ENCODE assay signal across 19 cellular contexts in the genomic region with DNA sequence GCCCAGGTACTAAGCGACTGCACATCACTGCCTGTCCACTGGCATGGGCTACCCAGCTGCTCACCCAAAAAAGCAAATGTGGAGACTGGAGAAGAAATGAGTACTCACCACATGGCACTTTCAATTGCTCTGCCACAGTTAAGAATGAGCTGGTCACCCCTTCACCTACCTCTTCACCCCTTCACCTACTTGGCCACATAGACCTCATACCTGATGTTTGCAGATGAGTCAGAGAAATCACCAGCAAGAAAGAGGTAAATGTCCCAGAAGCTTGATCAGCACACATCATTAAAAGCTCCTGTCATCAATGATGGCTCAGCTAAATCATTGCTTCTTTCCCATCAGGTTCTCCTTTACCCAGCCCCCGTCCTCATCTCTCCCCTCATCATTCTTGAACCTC. TPM values are rescaled to one million over a fixed set of nuclear protein-coding genes. Genes with fewer than 3 reads are reported as not detected.
"Had no signal": no experiment of that assay in that cellular context is flagged by ENCODE, and none has a peak within 500 bp of the region (broad histone marks: within the 10 kb centered on the region; RNA-seq: fewer than 3 reads in every experiment).

No MANE protein-coding gene starts in this region.

- H3K36me3 ChIP-seq: heart left ventricle, left lung, lower lobe of right lung, prostate gland, spleen, suprapubic skin, thyroid gland had no signal

- H3K4me1 Mint-ChIP-seq: memory B cell, nephron progenitor cell had no signal

- H3K4me3 ChIP-seq: heart left ventricle, left lung, lower lobe of right lung, prostate gland, spleen, suprapubic skin, thyroid gland had no signal

- H3K9ac ChIP-seq: parathyroid adenoma had no signal

- H2AFZ ChIP-seq: parathyroid adenoma had no signal

- H3K9me3 Mint-ChIP-seq: memory B cell, nephron progenitor cell had no signal

- ATAC-seq: esophagus mucosa; heart left ventricle; lower lobe of right lung; naive thymus-derived CD4-positive, alpha-beta T cell; sciatic nerve had no signal

- H3K9me3 ChIP-seq: heart left ventricle, left lung, lower lobe of right lung, prostate gland, spleen, suprapubic skin, thyroid gland had no signal

- H3K27ac ChIP-seq: heart left ventricle, left lung, lower lobe of right lung, parathyroid adenoma, prostate gland, suprapubic skin, thyroid gland had no signal

- H3K27ac Mint-ChIP-seq: memory B cell; naive thymus-derived CD4-positive, alpha-beta T cell; nephron progenitor cell; type B pancreatic cell had no signal

- DNase-seq: effector memory CD4-positive, alpha-beta T cell; heart left ventricle; hippocampal formation; left lung; lower lobe of right lung; naive thymus-derived CD4-positive, alpha-beta T cell; nephron progenitor cell; retina; spleen; stimulated activated CD4-positive, alpha-beta T cell treated with anti-CD3 and anti-CD28 coated beads, Interleukin-2, amount 100 ng/mL, for 24 hours; stimulated activated naive CD4-positive, alpha-beta T cell; thyroid gland had no signal

- H3K4me1 ChIP-seq: heart left ventricle, left lung, lower lobe of right lung, parathyroid adenoma, prostate gland, spleen had no signal

- H3K36me3 Mint-ChIP-seq: memory B cell; naive thymus-derived CD4-positive, alpha-beta T cell; type B pancreatic cell had no signal

- H3K4me3 Mint-ChIP-seq: memory B cell; naive thymus-derived CD4-positive, alpha-beta T cell; nephron progenitor cell; type B pancreatic cell had no signal

- H3K27me3 ChIP-seq: suprapubic skin, thyroid gland had no signal

RNA-seq across cellular contexts. Expression of gene PRUNE2, which starts 7.6 kb away (rescaled TPM):
- polyA plus RNA-seq: naive thymus-derived CD4-positive, alpha-beta T cell had no signal
